In the genomic region with DNA sequence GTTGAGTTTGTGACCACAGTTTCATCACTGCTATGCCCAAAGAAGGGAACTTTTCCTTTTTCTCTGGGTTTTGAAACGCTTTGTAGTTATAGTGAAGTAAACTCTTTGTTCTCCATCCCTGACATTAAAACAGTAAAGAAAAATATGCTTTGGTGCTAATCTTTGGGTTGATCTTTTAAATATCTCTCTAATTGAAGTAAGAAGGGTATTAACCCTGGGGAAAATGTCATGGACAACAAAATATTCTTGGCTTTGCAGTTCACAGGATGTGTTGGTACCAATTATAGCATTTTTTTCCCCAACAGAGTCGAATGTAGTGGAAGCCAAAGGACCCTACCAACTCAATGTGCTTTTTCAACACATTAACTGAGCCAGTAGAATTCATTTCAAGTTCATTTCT, we compare ENCODE assay signal across 26 cellular contexts.
"Had no signal": no experiment of that assay in that cellular context is flagged by ENCODE, and none has a peak within 500 bp of the region (broad histone marks: within the 10 kb centered on the region; RNA-seq: fewer than 3 reads in every experiment).

No MANE protein-coding gene starts in this region.

- H3K4me3 Mint-ChIP-seq: naive thymus-derived CD4-positive, alpha-beta T cell; natural killer cell treated with Interleukin-12 subunit alpha and Interleukin-12 subunit beta and Interleukin-15 and Interleukin-18, amount 100 ng/mL, for 72 hours; stimulated activated memory B cell treated with anti-CD40 and anti-IgM and Interleukin-4, amounts not matched to agents 10 μg/mL and 1 μg/mL and 100 μg/mL, for 72 hours; stimulated activated naive CD8-positive, alpha-beta T cell treated with anti-CD3 and anti-CD28 coated beads, Interleukin-15, amount 100 ng/mL, for 72 hours had no signal

- H3K27ac Mint-ChIP-seq: naive thymus-derived CD4-positive, alpha-beta T cell; natural killer cell treated with Interleukin-12 subunit alpha and Interleukin-12 subunit beta and Interleukin-15 and Interleukin-18, amount 100 ng/mL, for 72 hours; stimulated activated memory B cell treated with anti-CD40 and anti-IgM and Interleukin-4, amounts not matched to agents 10 μg/mL and 1 μg/mL and 100 μg/mL, for 72 hours; stimulated activated naive CD8-positive, alpha-beta T cell treated with anti-CD3 and anti-CD28 coated beads, Interleukin-15, amount 100 ng/mL, for 72 hours had no signal

- H3K27me3 ChIP-seq: left lung, pancreas, right atrium auricular region, right lobe of liver, tibial nerve, upper lobe of left lung, vagina had no signal

- H3K9me3 Mint-ChIP-seq: stimulated activated naive CD8-positive, alpha-beta T cell treated with anti-CD3 and anti-CD28 coated beads, Interleukin-15, amount 100 ng/mL, for 72 hours had no signal

- H3K27ac ChIP-seq: left lung, pancreas, prostate gland, right atrium auricular region, right lobe of liver, tibial nerve, upper lobe of left lung, vagina had no signal

- H3K36me3 Mint-ChIP-seq: naive thymus-derived CD4-positive, alpha-beta T cell; natural killer cell treated with Interleukin-12 subunit alpha and Interleukin-12 subunit beta and Interleukin-15 and Interleukin-18, amount 100 ng/mL, for 72 hours; stimulated activated memory B cell treated with anti-CD40 and anti-IgM and Interleukin-4, amounts not matched to agents 10 μg/mL and 1 μg/mL and 100 μg/mL, for 72 hours had no signal

- H3K4me1 Mint-ChIP-seq: naive thymus-derived CD4-positive, alpha-beta T cell; stimulated activated memory B cell treated with anti-CD40 and anti-IgM and Interleukin-4, amounts not matched to agents 10 μg/mL and 1 μg/mL and 100 μg/mL, for 72 hours; stimulated activated naive CD8-positive, alpha-beta T cell treated with anti-CD3 and anti-CD28 coated beads, Interleukin-15, amount 100 ng/mL, for 72 hours had no signal

- ATAC-seq: left colon; left lung; mucosa of descending colon; naive thymus-derived CD4-positive, alpha-beta T cell; natural killer cell treated with Interleukin-12 subunit alpha and Interleukin-12 subunit beta and Interleukin-15 and Interleukin-18, amount 100 ng/mL, for 72 hours; pancreas; right lobe of liver; stimulated activated memory B cell treated with anti-CD40 and anti-IgM and Interleukin-4, amounts not matched to agents 10 μg/mL and 1 μg/mL and 100 μg/mL, for 72 hours; stimulated activated naive CD8-positive, alpha-beta T cell treated with anti-CD3 and anti-CD28 coated beads, Interleukin-15, amount 100 ng/mL, for 72 hours had no signal

- H3K27me3 Mint-ChIP-seq: naive thymus-derived CD4-positive, alpha-beta T cell; natural killer cell treated with Interleukin-12 subunit alpha and Interleukin-12 subunit beta and Interleukin-15 and Interleukin-18, amount 100 ng/mL, for 72 hours; stimulated activated naive CD8-positive, alpha-beta T cell treated with anti-CD3 and anti-CD28 coated beads, Interleukin-15, amount 100 ng/mL, for 72 hours had no signal

- DNase-seq: hippocampal formation; left colon; left lung; mesendoderm; midbrain; mucosa of descending colon; naive thymus-derived CD4-positive, alpha-beta T cell; pancreas; posterior cingulate gyrus; right lobe of liver; stimulated activated CD4-positive, alpha-beta T cell treated with anti-CD3 and anti-CD28 coated beads, Interleukin-1b, Interleukin-23, amount 100 ng/mL, for 48 hours; stimulated activated CD4-positive, alpha-beta T cell treated with anti-CD3 and anti-CD28 coated beads, Interleukin-2, amount 100 ng/mL, for 48 hours; stimulated activated CD4-positive, alpha-beta T cell treated with anti-CD3 and anti-CD28 coated beads, Interleukin-4, amount 100 ng/mL, for 4 hours; stimulated activated CD8-positive, alpha-beta memory T cell treated with anti-CD3 and anti-CD28 coated beads, Interleukin-4, amount 100 ng/mL, for 48 hours; stimulated activated naive CD4-positive, alpha-beta T cell treated with Interleukin-2 at 50 U/mL for 16 hours; stimulated activated naive CD8-positive, alpha-beta T cell treated with anti-CD3 and anti-CD28 coated beads, Interleukin-15, amount 100 ng/mL, for 72 hours; substantia nigra; upper lobe of left lung had no signal

- H3K4me3 ChIP-seq: left lung, lung, mucosa of descending colon, pancreas, prostate gland, right atrium auricular region, right lobe of liver, smooth muscle cell, tibial nerve, upper lobe of left lung, vagina had no signal

- H3K4me1 ChIP-seq: left lung, pancreas, prostate gland, right atrium auricular region, right lobe of liver, upper lobe of left lung, vagina had no signal
